In the genomic region with DNA sequence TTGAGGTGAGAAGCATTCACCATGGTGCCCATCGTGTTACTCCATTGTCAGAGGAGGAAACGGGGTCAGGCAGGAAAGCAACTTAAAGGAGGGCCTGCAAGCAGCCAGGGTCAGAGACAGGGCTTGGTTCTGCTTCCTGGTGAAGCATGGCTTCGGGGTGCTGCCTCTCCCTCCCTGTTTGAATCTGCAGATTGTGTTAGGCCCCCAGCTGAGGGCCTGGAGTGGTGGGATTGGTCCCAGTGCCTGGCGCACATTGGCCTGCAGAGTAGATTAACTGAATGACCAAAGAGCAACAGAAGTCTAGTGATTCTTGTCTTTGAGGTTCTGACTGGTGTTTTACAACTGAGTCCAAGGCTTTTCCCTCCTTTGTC, we compare ENCODE assay signal across 1 cellular context.
TF ChIP-seq lines count a peak whose summit lies in the region.

No MANE protein-coding gene starts in this region.

TF ChIP-seq in endothelial cell of umbilical vein, 7 proteins besides CTCF, POLR2A, EP300 and RAD21 (continued from another document):
- TF ChIP-seq GATA2 (IDR thresholded peaks at IDR 0.05; ENCODE audit: insufficient read depth, insufficient read length, low read depth, low read length), result no peak
